In genomic region chr11:83285131-83285770, GRCh38 we compare ENCODE assay signal across 8 cellular contexts. TPM values are rescaled to one million over a fixed set of nuclear protein-coding genes. Genes with fewer than 3 reads are reported as not detected.
DNase-seq lines count a peak whose midpoint lies in the region; ATAC-seq and TF ChIP-seq lines count a peak whose summit lies in the region.

No MANE protein-coding gene starts in this region.

- no peak for DNase-seq in body of pancreas
- no peak for DNase-seq in right lobe of liver
- DNase-seq in upper lobe of right lung = no peak
- no peak for DNase-seq in NCI-H2196 treated with DMSO at 0.1 percent for 48 hours (lab: John Stamatoyannopoulos, UW; ENCODE audit: unreplicated experiment)
- no peak for DNase-seq in SHP77 (lab: John Stamatoyannopoulos, UW)

- TF ChIP-seq CTCF in C4-2B (conservative IDR thresholded peaks at IDR 0.05) (no peak), body of pancreas (IDR thresholded peaks at IDR 0.05) (no peak), right lobe of liver (IDR thresholded peaks at IDR 0.05) (no peak), upper lobe of right lung (IDR thresholded peaks at IDR 0.05) (no peak)

- peaks cover 33% of the 10 kb centered on the region for H3K4me1 ChIP-seq in body of pancreas
- peaks cover 0 to 31% (median 11%) of the 10 kb centered on the region in 4 donors for H3K4me1 ChIP-seq in right lobe of liver
- H3K4me1 ChIP-seq in upper lobe of right lung = peaks cover 19% of the 10 kb centered on the region

- peak; percentile 30 for ATAC-seq in GM19467 (IDR thresholded peaks at IDR 0.05; ENCODE audit: unreplicated experiment)
- ATAC-seq in HG03521 (IDR thresholded peaks at IDR 0.05; ENCODE audit: unreplicated experiment) = peak; percentile 27
- peak; percentile 50 for ATAC-seq in body of pancreas
- ATAC-seq in right lobe of liver = peak; percentile 51 to 60 (median 54)
- ATAC-seq in upper lobe of right lung = peak; percentile 73

- TF ChIP-seq POLR2A in body of pancreas (IDR thresholded peaks at IDR 0.05) = no peak
- TF ChIP-seq POLR2A in right lobe of liver (IDR thresholded peaks at IDR 0.05) = no peak

- no peaks in the 10 kb centered on the region for H3K9me3 ChIP-seq in body of pancreas
- no peaks in the 10 kb centered on the region for H3K9me3 ChIP-seq in right lobe of liver
- H3K9me3 ChIP-seq in upper lobe of right lung = no peaks in the 10 kb centered on the region

- intact Hi-C loops in body of pancreas (cut with DNase I) = no loop called here
- intact Hi-C loops in right lobe of liver (cut with DNase I) = no loop called here
- intact Hi-C loops in upper lobe of right lung (cut with DNase I) = no loop called here

- H3K4me3 ChIP-seq in body of pancreas (peak overlapping the region; percentile 67 to 87), right lobe of liver (peak overlapping the region; percentile 78 to 93 (median 91)), upper lobe of right lung (peak overlapping the region; percentile 88)

- 0 to 1% methylated on average over 22 of the region's 22 CpGs for WGBS in body of pancreas, 2 donors
- 0% methylated on average over 16 of the region's 22 CpGs for WGBS in right lobe of liver (ENCODE audit: insufficient coverage, low coverage, low lambda C conversion rate, missing lambda C conversion rate)

- H3K27me3 ChIP-seq in body of pancreas = no peaks in the 10 kb centered on the region
- H3K27me3 ChIP-seq in right lobe of liver = no peaks in the 10 kb centered on the region
- no peaks in the 10 kb centered on the region for H3K27me3 ChIP-seq in upper lobe of right lung

- H3K36me3 ChIP-seq in body of pancreas (replicated peaks in 1 of 2; ENCODE audit: insufficient read depth in 1 of 2, low read depth in 2 of 2) (no peaks in the 10 kb centered on the region), right lobe of liver (no peaks in the 10 kb centered on the region), upper lobe of right lung (no peaks in the 10 kb centered on the region)

- H3K27ac ChIP-seq in C4-2B (peak overlapping the region; percentile 94), body of pancreas (peak overlapping the region; percentile 97 to 100 (median 98)), right lobe of liver (peak overlapping the region; percentile 96 to 99 (median 99)), upper lobe of right lung (peak overlapping the region; percentile 98)

RNA-seq across cellular contexts. Expression of gene CCDC90B, which starts 0.9 kb away (rescaled TPM):
- total RNA-seq in body of pancreas (10 to 100 TPM in 1 of 2 donors, 1 to 10 TPM in 1; 7.3 to 43.6 TPM), right lobe of liver (10 to 100 TPM; 16.8 to 29.0 (median 18.1) TPM), upper lobe of right lung (23.4 TPM)
